Comparison of ENCODE assay signal across 1 cellular context in genomic region chr11:19200410-19201201, GRCh38.
TF ChIP-seq lines count a peak whose summit lies in the region.

No MANE protein-coding gene starts in this region.

TF ChIP-seq in GM23338, 12 proteins besides CTCF, POLR2A, EP300 and RAD21 (continued from another document):
- no peak for TF ChIP-seq ZNF462 (CRISPR knock-in tag; IDR thresholded peaks at IDR 0.05)
- TF ChIP-seq ETS1 (IDR thresholded peaks at IDR 0.05): no peak
